26 cellular contexts compared by ENCODE assay signal in the genomic region with DNA sequence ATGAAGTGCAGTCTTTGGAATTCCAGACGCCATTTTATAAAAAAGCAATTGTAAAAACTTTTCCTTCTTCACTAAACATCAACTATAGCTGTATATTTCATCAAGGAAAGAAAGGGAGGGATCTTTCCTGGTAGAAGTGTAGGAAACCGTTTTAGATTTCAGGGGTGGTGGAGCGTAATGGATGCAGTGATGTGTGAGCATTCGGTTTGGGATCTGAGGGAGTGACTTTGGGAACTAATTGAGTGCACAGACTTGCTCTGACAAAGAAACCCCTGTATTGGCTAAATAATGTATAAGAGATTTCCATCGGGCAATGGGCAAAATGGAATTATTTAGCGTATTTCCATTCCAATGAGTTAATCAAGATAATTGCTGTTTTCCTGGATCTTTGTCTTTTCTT.
"Had no signal": no experiment of that assay in that cellular context is flagged by ENCODE, and none has a peak within 500 bp of the region (broad histone marks: within the 10 kb centered on the region; RNA-seq: fewer than 3 reads in every experiment).

No MANE protein-coding gene starts in this region.

- H3K4me3 ChIP-seq: ascending aorta, esophagus muscularis mucosa, gastrocnemius medialis had no signal

- DNase-seq: activated CD4-positive, alpha-beta memory T cell treated with anti-CD3 and anti-CD28 coated beads, Interleukin-2, amount 10 ng/mL, durations not matched to agents 7 days and 5 days; activated CD4-positive, alpha-beta T cell treated with anti-CD3 and anti-CD28 coated beads for 1 hour; activated CD4-positive, alpha-beta T cell treated with anti-CD3 and anti-CD28 coated beads for 4 hours; activated CD4-positive, alpha-beta T cell treated with anti-CD3 and anti-CD28 coated beads, Interleukin-2, amount 10 ng/mL, durations not matched to agents 7 days and 5 days; activated CD4-positive, alpha-beta T cell treated with anti-CD3 and anti-CD28 coated beads, Interleukin-2, amount 50 U/mL, for 4 hours; activated effector memory CD4-positive, alpha-beta T cell treated with Interleukin-2 at 50 U/mL for 16 hours; activated naive CD4-positive, alpha-beta T cell treated with anti-CD3 and anti-CD28 coated beads, Interleukin-2, amount 10 ng/mL, durations not matched to agents 7 days and 5 days; activated naive CD8-positive, alpha-beta T cell treated with anti-CD3 and anti-CD28 coated beads, Interleukin-2, amount 10 ng/mL, durations not matched to agents 7 days and 5 days; activated T-cell treated with anti-CD3 and anti-CD28 coated beads, Interleukin-2, amount 50 U/mL, for 4 hours; cortex of kidney; dermis blood vessel endothelial cell; effector CD4-positive, alpha-beta T cell; effector memory CD8-positive, alpha-beta T cell; erythroblast; foreskin keratinocyte; gastrocnemius medialis; glutamatergic neuron; T-helper 2 cell had no signal

- H3K27me3 ChIP-seq: ascending aorta, brain microvascular endothelial cell, esophagus muscularis mucosa, foreskin keratinocyte, gastrocnemius medialis had no signal

- H3K4me1 Mint-ChIP-seq: activated CD4-positive, alpha-beta memory T cell treated with anti-CD3 and anti-CD28 coated beads, Interleukin-2, amount 10 ng/mL, durations not matched to agents 7 days and 5 days; activated CD4-positive, alpha-beta T cell treated with anti-CD3 and anti-CD28 coated beads, Interleukin-2, amount 10 ng/mL, durations not matched to agents 7 days and 5 days; activated naive CD4-positive, alpha-beta T cell treated with anti-CD3 and anti-CD28 coated beads, Interleukin-2, amount 10 ng/mL, durations not matched to agents 7 days and 5 days; activated naive CD8-positive, alpha-beta T cell treated with anti-CD3 and anti-CD28 coated beads, Interleukin-2, amount 10 ng/mL, durations not matched to agents 7 days and 5 days; activated T-helper 17 cell treated with anti-CD3 and anti-CD28 coated beads, Interleukin-2, amount 50 U/mL, for 72 hours; central memory CD8-positive, alpha-beta T cell; WTC11 had no signal

- H3K36me3 Mint-ChIP-seq: activated naive CD4-positive, alpha-beta T cell treated with anti-CD3 and anti-CD28 coated beads, Interleukin-2, amount 10 ng/mL, durations not matched to agents 7 days and 5 days; activated naive CD4-positive, alpha-beta T cell treated with anti-CD3 and anti-CD28 coated beads, Interleukin-2, amount 50 U/mL, for 72 hours; activated naive CD8-positive, alpha-beta T cell treated with anti-CD3 and anti-CD28 coated beads, Interleukin-2, amount 10 ng/mL, durations not matched to agents 7 days and 5 days; WTC11 had no signal

- H3K27ac ChIP-seq: brain microvascular endothelial cell, esophagus muscularis mucosa, foreskin keratinocyte, gastrocnemius medialis, VCaP had no signal

- H3K9me3 ChIP-seq: ascending aorta, esophagus muscularis mucosa, gastrocnemius medialis had no signal

- H3K36me3 ChIP-seq: ascending aorta, brain microvascular endothelial cell, esophagus muscularis mucosa, gastrocnemius medialis had no signal

- H3K9me3 Mint-ChIP-seq: activated CD4-positive, alpha-beta memory T cell treated with anti-CD3 and anti-CD28 coated beads, Interleukin-2, amount 10 ng/mL, durations not matched to agents 7 days and 5 days; activated CD4-positive, alpha-beta T cell treated with anti-CD3 and anti-CD28 coated beads, Interleukin-2, amount 10 ng/mL, durations not matched to agents 7 days and 5 days; activated naive CD4-positive, alpha-beta T cell treated with anti-CD3 and anti-CD28 coated beads, Interleukin-2, amount 10 ng/mL, durations not matched to agents 7 days and 5 days; activated naive CD4-positive, alpha-beta T cell treated with anti-CD3 and anti-CD28 coated beads, Interleukin-2, amount 50 U/mL, for 72 hours; activated naive CD8-positive, alpha-beta T cell treated with anti-CD3 and anti-CD28 coated beads, Interleukin-2, amount 10 ng/mL, durations not matched to agents 7 days and 5 days; activated T-cell treated with anti-CD3 and anti-CD28 coated beads, Interleukin-2, amount 50 U/mL, for 4 hours; activated T-helper 17 cell treated with anti-CD3 and anti-CD28 coated beads, Interleukin-2, amount 50 U/mL, for 72 hours; central memory CD8-positive, alpha-beta T cell; effector memory CD8-positive, alpha-beta T cell; WTC11 had no signal

- H3K27ac Mint-ChIP-seq: activated CD4-positive, alpha-beta memory T cell treated with anti-CD3 and anti-CD28 coated beads, Interleukin-2, amount 10 ng/mL, durations not matched to agents 7 days and 5 days; activated CD4-positive, alpha-beta T cell treated with anti-CD3 and anti-CD28 coated beads, Interleukin-2, amount 10 ng/mL, durations not matched to agents 7 days and 5 days; activated naive CD4-positive, alpha-beta T cell treated with anti-CD3 and anti-CD28 coated beads, Interleukin-2, amount 10 ng/mL, durations not matched to agents 7 days and 5 days; activated naive CD4-positive, alpha-beta T cell treated with anti-CD3 and anti-CD28 coated beads, Interleukin-2, amount 50 U/mL, for 72 hours; activated naive CD8-positive, alpha-beta T cell treated with anti-CD3 and anti-CD28 coated beads, Interleukin-2, amount 10 ng/mL, durations not matched to agents 7 days and 5 days; activated T-helper 17 cell treated with anti-CD3 and anti-CD28 coated beads, Interleukin-2, amount 50 U/mL, for 72 hours; effector memory CD8-positive, alpha-beta T cell; WTC11 had no signal

- H3K4me1 ChIP-seq: foreskin keratinocyte, gastrocnemius medialis had no signal

- H3K4me3 Mint-ChIP-seq: activated CD4-positive, alpha-beta memory T cell treated with anti-CD3 and anti-CD28 coated beads, Interleukin-2, amount 10 ng/mL, durations not matched to agents 7 days and 5 days; activated CD4-positive, alpha-beta T cell treated with anti-CD3 and anti-CD28 coated beads, Interleukin-2, amount 10 ng/mL, durations not matched to agents 7 days and 5 days; activated naive CD4-positive, alpha-beta T cell treated with anti-CD3 and anti-CD28 coated beads, Interleukin-2, amount 10 ng/mL, durations not matched to agents 7 days and 5 days; activated naive CD8-positive, alpha-beta T cell treated with anti-CD3 and anti-CD28 coated beads, Interleukin-2, amount 10 ng/mL, durations not matched to agents 7 days and 5 days; activated T-cell treated with anti-CD3 and anti-CD28 coated beads, Interleukin-2, amount 50 U/mL, for 4 hours; activated T-helper 17 cell treated with anti-CD3 and anti-CD28 coated beads, Interleukin-2, amount 50 U/mL, for 72 hours; central memory CD8-positive, alpha-beta T cell; effector memory CD8-positive, alpha-beta T cell; WTC11 had no signal

- ATAC-seq: activated naive CD4-positive, alpha-beta T cell treated with anti-CD3 and anti-CD28 coated beads, Interleukin-2, amount 50 U/mL, for 72 hours; activated T-cell treated with anti-CD3 and anti-CD28 coated beads, Interleukin-2, amount 50 U/mL, for 4 hours; activated T-helper 17 cell treated with anti-CD3 and anti-CD28 coated beads, Interleukin-2, amount 50 U/mL, for 72 hours; effector memory CD8-positive, alpha-beta T cell; foreskin keratinocyte; gastrocnemius medialis; WTC11 had no signal
